Comparison of ENCODE assay signal across 16 cellular contexts in genomic region chrX:71537743-71538142, GRCh38. TPM values are rescaled to one million over a fixed set of nuclear protein-coding genes. Genes with fewer than 3 reads are reported as not detected.
DNase-seq lines count a peak whose midpoint lies in the region; ATAC-seq and TF ChIP-seq lines count a peak whose summit lies in the region.
"Had no signal": no experiment of that assay in that cellular context is flagged by ENCODE, and none has a peak within 500 bp of the region (broad histone marks: within the 10 kb centered on the region; RNA-seq: fewer than 3 reads in every experiment).

No MANE protein-coding gene starts in this region.

- peaks cover 48% of the 10 kb centered on the region for H3F3A ChIP-seq in PC-9 (ENCODE audit: insufficient read depth, low read depth)

- H3K27ac ChIP-seq in PC-9, result no peak overlapping the region
- H3K27ac ChIP-seq: esophagus squamous epithelium had no signal

- intact Hi-C loops in PC-9 (cut with micrococcal nuclease; ENCODE audit: unreplicated experiment), result loop anchor here (10.0 kb wide), 1 partner anchor 83 kb away; no protein-coding TSS in a partner anchor

- peaks cover 26% of the 10 kb centered on the region for H3K36me3 ChIP-seq in PC-9 (ENCODE audit: low read depth)

- peak overlapping the region; percentile 13; the same call in 1 of the 2 replicates for H3K4me2 ChIP-seq in PC-9

- CTCF ChIA-PET in activated naive CD4-positive, alpha-beta T cell treated with anti-CD3 and anti-CD28 coated beads, Interleukin-2, amount 10 ng/mL, durations not matched to agents 7 days and 5 days (lab: Charles Lee), result interaction anchor here (0.8 kb wide), 1 partner anchor 114 kb away, joined by 3 read pairs; no protein-coding TSS in a partner anchor
- CTCF ChIA-PET in PC-9 (lab: Charles Lee), result no interaction called here

- no peaks in the 10 kb centered on the region for H3K27me3 Mint-ChIP-seq in activated naive CD4-positive, alpha-beta T cell treated with anti-CD3 and anti-CD28 coated beads, Interleukin-2, amount 10 ng/mL, durations not matched to agents 7 days and 5 days
- no peaks in the 10 kb centered on the region for H3K27me3 Mint-ChIP-seq in central memory CD8-positive, alpha-beta T cell
- no peaks in the 10 kb centered on the region for H3K27me3 Mint-ChIP-seq in stimulated activated naive CD8-positive, alpha-beta T cell treated with anti-CD3 and anti-CD28 coated beads, Interleukin-15, amount 100 ng/mL, for 72 hours

- H3K79me2 ChIP-seq in PC-9 (ENCODE audit: low read depth), result peaks cover 98% of the 10 kb centered on the region

- BruUV-seq in PC-9 (replicated peaks; lab: Mats Ljungman, UMichigan), result no TSS peak

- POLR2A ChIA-PET in PC-9 (lab: Charles Lee; ENCODE audit: unreplicated experiment), result no interaction called here

- no peak overlapping the region for H2AFZ ChIP-seq in PC-9

- no peak overlapping the region for H3K4me3 ChIP-seq in PC-9

- peak overlapping the region; percentile 69 for H3K27ac Mint-ChIP-seq in activated naive CD4-positive, alpha-beta T cell treated with anti-CD3 and anti-CD28 coated beads, Interleukin-2, amount 10 ng/mL, durations not matched to agents 7 days and 5 days
- H3K27ac Mint-ChIP-seq in central memory CD8-positive, alpha-beta T cell (ENCODE audit: low read depth), result peak overlapping the region; percentile 83
- peak overlapping the region; percentile 13 to 96 for H3K27ac Mint-ChIP-seq in stimulated activated naive CD8-positive, alpha-beta T cell treated with anti-CD3 and anti-CD28 coated beads, Interleukin-15, amount 100 ng/mL, for 72 hours
- H3K27ac Mint-ChIP-seq: nephron progenitor cell had no signal

- no peak for TF ChIP-seq CTCF in PC-9 (conservative IDR thresholded peaks at IDR 0.05)

- no peaks in the 10 kb centered on the region for H3K9me3 Mint-ChIP-seq in activated naive CD4-positive, alpha-beta T cell treated with anti-CD3 and anti-CD28 coated beads, Interleukin-2, amount 10 ng/mL, durations not matched to agents 7 days and 5 days
- no peaks in the 10 kb centered on the region for H3K9me3 Mint-ChIP-seq in central memory CD8-positive, alpha-beta T cell
- no peaks in the 10 kb centered on the region for H3K9me3 Mint-ChIP-seq in stimulated activated naive CD8-positive, alpha-beta T cell treated with anti-CD3 and anti-CD28 coated beads, Interleukin-15, amount 100 ng/mL, for 72 hours

- no peak for ATAC-seq in central memory CD8-positive, alpha-beta T cell (replicated peaks; ENCODE audit: extremely low read depth, poor library complexity, severe bottlenecking)
- no peak for ATAC-seq in stimulated activated naive CD8-positive, alpha-beta T cell treated with anti-CD3 and anti-CD28 coated beads, Interleukin-15, amount 100 ng/mL, for 72 hours
- ATAC-seq in HG03095 (IDR thresholded peaks at IDR 0.05; ENCODE audit: unreplicated experiment), result no peak

- H3K9me3 ChIP-seq in PC-9 (ENCODE audit: insufficient read depth, low read depth), result no peaks in the 10 kb centered on the region

- H3K4me3 Mint-ChIP-seq in activated naive CD4-positive, alpha-beta T cell treated with anti-CD3 and anti-CD28 coated beads, Interleukin-2, amount 10 ng/mL, durations not matched to agents 7 days and 5 days, result peak overlapping the region; percentile 68
- peak overlapping the region; percentile 82 for H3K4me3 Mint-ChIP-seq in central memory CD8-positive, alpha-beta T cell
- H3K4me3 Mint-ChIP-seq in stimulated activated naive CD8-positive, alpha-beta T cell treated with anti-CD3 and anti-CD28 coated beads, Interleukin-15, amount 100 ng/mL, for 72 hours, result peak overlapping the region; percentile 84 to 91
- H3K4me3 Mint-ChIP-seq: nephron progenitor cell had no signal

- no peak for DNase-seq in activated naive CD4-positive, alpha-beta T cell treated with anti-CD3 and anti-CD28 coated beads, Interleukin-2, amount 10 ng/mL, durations not matched to agents 7 days and 5 days
- no peak for DNase-seq in activated naive CD4-positive, alpha-beta T cell (lab: John Stamatoyannopoulos, UW)
- no peak for DNase-seq in PC-9
- DNase-seq in central memory CD8-positive, alpha-beta T cell (ENCODE audit: low spot score in 2 of 2), result no peak
- no peak for DNase-seq in stimulated activated naive CD8-positive, alpha-beta T cell treated with anti-CD3 and anti-CD28 coated beads, Interleukin-15, amount 100 ng/mL, for 72 hours
- no peak for DNase-seq in iPS-NIHi7 (ENCODE audit: extremely low spot score)
- DNase-seq in GM19238 (ENCODE audit: insufficient read length, low spot score), result no peak
- DNase-seq: activated effector memory CD4-positive, alpha-beta T cell treated with anti-CD3 and anti-CD28 coated beads, Interleukin-2, amount 50 U/mL, for 16 hours; esophagus squamous epithelium; head of caudate nucleus; islet precursor cell; mammary epithelial cell; NCI-H187 treated with DMSO at 0.1 percent for 48 hours; nephron progenitor cell; SHP77 treated with DMSO at 0.1 percent for 48 hours had no signal

- H4K20me1 ChIP-seq in PC-9 (ENCODE audit: insufficient read depth), result peaks cover 87% of the 10 kb centered on the region

- no peaks in the 10 kb centered on the region for H3K27me3 ChIP-seq in PC-9 (ENCODE audit: insufficient read depth, low read depth)
- H3K27me3 ChIP-seq: esophagus squamous epithelium had no signal

- no peaks in the 10 kb centered on the region for H3K9me2 ChIP-seq in PC-9 (ENCODE audit: insufficient read depth)

- H3K4me1 ChIP-seq in PC-9 (replicated peaks; ENCODE audit: insufficient read depth), result peaks cover 45% of the 10 kb centered on the region

- peaks cover 57% of the 10 kb centered on the region for H3K36me3 Mint-ChIP-seq in activated naive CD4-positive, alpha-beta T cell treated with anti-CD3 and anti-CD28 coated beads, Interleukin-2, amount 10 ng/mL, durations not matched to agents 7 days and 5 days
- H3K36me3 Mint-ChIP-seq in central memory CD8-positive, alpha-beta T cell (ENCODE audit: insufficient read depth), result peaks cover 44% of the 10 kb centered on the region

- H3K4me1 Mint-ChIP-seq in activated naive CD4-positive, alpha-beta T cell treated with anti-CD3 and anti-CD28 coated beads, Interleukin-2, amount 10 ng/mL, durations not matched to agents 7 days and 5 days, result peaks cover 49% of the 10 kb centered on the region
- peaks cover 37% of the 10 kb centered on the region for H3K4me1 Mint-ChIP-seq in central memory CD8-positive, alpha-beta T cell
- H3K4me1 Mint-ChIP-seq in stimulated activated naive CD8-positive, alpha-beta T cell treated with anti-CD3 and anti-CD28 coated beads, Interleukin-15, amount 100 ng/mL, for 72 hours, result peaks cover 22% of the 10 kb centered on the region

RNA-seq across cellular contexts. Expression of gene OGT, which starts 4.8 kb away (rescaled TPM):
- total RNA-seq in PC-9 (2021), result 123 and 159 TPM in 2 replicates

RNA-seq across cellular contexts. Expression of gene GCNA, which starts 40.5 kb away (rescaled TPM):
- total RNA-seq in PC-9 (2021), result 0.48 and 1.4 TPM in 2 replicates
